8 cellular contexts compared by ENCODE assay signal in genomic region chr14:100285021-100285912, GRCh38. TPM values are rescaled to one million over a fixed set of nuclear protein-coding genes. Genes with fewer than 3 reads are reported as not detected.
DNase-seq lines count a peak whose midpoint lies in the region; ATAC-seq and TF ChIP-seq lines count a peak whose summit lies in the region.

No MANE protein-coding gene starts in this region.

- H3K27ac ChIP-seq in SK-N-MC = peak overlapping the region; percentile 91
- peak overlapping the region; percentile 91 to 93 for H3K27ac ChIP-seq in right atrium auricular region

- peak; percentile 72 for DNase-seq in EL
- DNase-seq in GM20000 (ENCODE audit: low spot score) = peak; percentile 98
- DNase-seq in HT-29 (ENCODE audit: low spot score) = peak; percentile 60
- DNase-seq in SK-N-MC (ENCODE audit: low read depth, low spot score) = no peak
- peak; percentile 88 for DNase-seq in activated naive CD8-positive, alpha-beta T cell treated with anti-CD3 and anti-CD28 coated beads, Interleukin-2, amount 50 U/mL, for 24 hours
- DNase-seq in right atrium auricular region (ENCODE audit: low spot score) = no peak
- peak; percentile 84 for DNase-seq in sciatic nerve (ENCODE audit: low spot score)
- no peak for DNase-seq in OCI-M2 (lab: John Stamatoyannopoulos, UW; ENCODE audit: unreplicated experiment)

- peaks cover 10% of the 10 kb centered on the region for H3K4me1 Mint-ChIP-seq in activated naive CD8-positive, alpha-beta T cell treated with anti-CD3 and anti-CD28 coated beads, Interleukin-2, amount 50 U/mL, for 24 hours

- intact Hi-C loops in sciatic nerve (cut with DNase I) = loop anchor here (5.0 kb wide), 1 partner anchor 92 kb away; the partner anchor contains the start of gene WDR25

- TF ChIP-seq CTCF in GM20000 (IDR thresholded peaks at IDR 0.05; ENCODE audit: extremely low read depth, missing control alignments) (peak; percentile 99), right atrium auricular region (IDR thresholded peaks at IDR 0.05) (peak; percentile 67 to 84)

- no peaks in the 10 kb centered on the region for H3K27me3 Mint-ChIP-seq in activated naive CD8-positive, alpha-beta T cell treated with anti-CD3 and anti-CD28 coated beads, Interleukin-2, amount 50 U/mL, for 24 hours

- H3K4me3 ChIP-seq in SK-N-MC (peak overlapping the region; percentile 90), right atrium auricular region (peak overlapping the region; percentile 60 to 81)

- no peak overlapping the region for H3K27ac Mint-ChIP-seq in activated naive CD8-positive, alpha-beta T cell treated with anti-CD3 and anti-CD28 coated beads, Interleukin-2, amount 50 U/mL, for 24 hours

- H3K27me3 ChIP-seq in right atrium auricular region = no peaks in the 10 kb centered on the region

- H3K36me3 ChIP-seq in SK-N-MC (ENCODE audit: insufficient read depth, low read length) (peaks cover 4% of the 10 kb centered on the region; the same call in 1 of the 2 replicates), right atrium auricular region (no peaks in the 10 kb centered on the region)

- peaks cover 0 to 50% of the 10 kb centered on the region in 2 donors for H3K4me1 ChIP-seq in right atrium auricular region

- peak; percentile 90 for ATAC-seq in activated naive CD8-positive, alpha-beta T cell treated with anti-CD3 and anti-CD28 coated beads, Interleukin-2, amount 50 U/mL, for 24 hours
- peak; percentile 82 for ATAC-seq in sciatic nerve

- H3K9me3 ChIP-seq in SK-N-MC (ENCODE audit: low read depth, low read length) (no peaks in the 10 kb centered on the region), right atrium auricular region (no peaks in the 10 kb centered on the region)

- peaks cover 6% of the 10 kb centered on the region for H3K36me3 Mint-ChIP-seq in activated naive CD8-positive, alpha-beta T cell treated with anti-CD3 and anti-CD28 coated beads, Interleukin-2, amount 50 U/mL, for 24 hours (ENCODE audit: low read depth)

- peak overlapping the region; percentile 75 for H3K4me3 Mint-ChIP-seq in activated naive CD8-positive, alpha-beta T cell treated with anti-CD3 and anti-CD28 coated beads, Interleukin-2, amount 50 U/mL, for 24 hours

- H3K9ac ChIP-seq in SK-N-MC (ENCODE audit: insufficient read length) = peak overlapping the region; percentile 92

- no peaks in the 10 kb centered on the region for H3K9me3 Mint-ChIP-seq in activated naive CD8-positive, alpha-beta T cell treated with anti-CD3 and anti-CD28 coated beads, Interleukin-2, amount 50 U/mL, for 24 hours

RNA-seq across cellular contexts. Expression of gene SLC25A29, which starts 21.0 kb away (rescaled TPM):
- 57.4 and 63.3 TPM in 2 replicates for total RNA-seq in HT-29 (2014; rRNA removed; shearing (Covaris generic))
- total RNA-seq in right atrium auricular region (10 to 100 TPM; 24.7 to 34.0 TPM), sciatic nerve (86.8 TPM)

RNA-seq across cellular contexts. Expression of gene SLC25A47, which starts 37.9 kb away (rescaled TPM):
- total RNA-seq in HT-29 (2014; rRNA removed; shearing (Covaris generic)) = 0.18 and 0.37 TPM in 2 replicates
- total RNA-seq in right atrium auricular region (not detected), sciatic nerve (not detected)

RNA-seq across cellular contexts. Expression of gene YY1, which starts 46.3 kb away (rescaled TPM):
- 62.7 and 63.2 TPM in 2 replicates for total RNA-seq in HT-29 (2014; rRNA removed; shearing (Covaris generic))
- total RNA-seq in right atrium auricular region = 10 to 100 TPM; 31.3 to 36.3 TPM
- 59.9 TPM for total RNA-seq in sciatic nerve

Comparison
In these comparisons a context has a peak if more than half of its experiments do, and no peak if none do; other contexts are left out.
1. DNase-seq: peak in EL (single experiment), GM20000 (single experiment), HT-29 (single experiment), activated naive CD8-positive, alpha-beta T cell treated with anti-CD3 and anti-CD28 coated beads, Interleukin-2, amount 50 U/mL, for 24 hours (single experiment) and sciatic nerve (single experiment); none in SK-N-MC (single experiment), right atrium auricular region (single experiment) and OCI-M2 (single experiment).